ENCODE assay signal across 1 cellular context in the genomic region with DNA sequence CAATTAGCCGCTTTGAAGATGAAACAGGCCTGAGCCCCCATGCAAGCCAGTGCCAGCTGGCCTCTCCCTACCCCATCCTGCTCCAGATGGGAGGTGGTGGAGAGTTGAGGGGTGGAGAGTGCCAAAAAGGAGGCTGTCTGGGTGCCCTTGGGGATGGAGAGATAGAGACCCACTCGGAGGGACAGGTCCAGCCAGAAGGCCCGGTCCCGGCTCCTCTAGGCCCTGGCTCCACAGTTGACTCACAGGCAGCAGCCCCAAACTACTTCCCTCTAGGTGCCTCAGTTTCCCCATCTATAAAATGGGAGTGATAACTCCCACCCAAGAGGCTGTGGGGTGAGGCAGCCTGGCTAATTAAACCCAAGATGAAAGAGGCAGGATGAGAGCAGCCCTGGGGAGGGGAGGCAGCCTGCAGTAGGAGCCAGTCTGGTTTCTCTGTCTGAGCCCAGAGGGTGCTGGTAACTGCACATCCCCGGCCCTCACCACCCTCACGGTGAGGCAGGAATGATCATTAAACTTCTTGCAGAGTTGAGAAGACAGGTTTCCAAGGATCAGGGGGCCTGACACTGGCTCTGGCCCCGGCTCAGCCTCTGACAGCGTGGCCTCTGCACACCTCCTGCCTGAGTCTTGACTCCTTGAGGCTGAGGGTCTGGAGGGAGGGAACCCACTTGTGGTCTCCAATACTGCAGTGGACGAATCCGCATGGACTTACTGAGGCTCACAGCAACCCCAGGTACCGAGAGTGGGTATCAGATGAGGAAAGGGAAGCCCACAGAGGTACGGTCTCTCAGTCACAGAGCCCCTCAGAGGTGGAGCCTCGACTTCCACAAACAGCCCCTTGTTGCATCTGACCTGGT.
TF ChIP-seq lines count a peak whose summit lies in the region.

No MANE protein-coding gene starts in this region.

TF ChIP-seq in H1, 55 proteins besides CTCF, POLR2A, EP300 and RAD21:
- TF ChIP-seq TAF7 (optimal IDR thresholded peaks at IDR 0.05; ENCODE audit: borderline replicate concordance, low read depth, low read length), result no peak
- no peak for TF ChIP-seq RNF2 (IDR thresholded peaks at IDR 0.05; ENCODE audit: borderline replicate concordance, low read depth, low read length, missing control alignments, poor library complexity, severe bottlenecking)
- TF ChIP-seq, protein P1, sequence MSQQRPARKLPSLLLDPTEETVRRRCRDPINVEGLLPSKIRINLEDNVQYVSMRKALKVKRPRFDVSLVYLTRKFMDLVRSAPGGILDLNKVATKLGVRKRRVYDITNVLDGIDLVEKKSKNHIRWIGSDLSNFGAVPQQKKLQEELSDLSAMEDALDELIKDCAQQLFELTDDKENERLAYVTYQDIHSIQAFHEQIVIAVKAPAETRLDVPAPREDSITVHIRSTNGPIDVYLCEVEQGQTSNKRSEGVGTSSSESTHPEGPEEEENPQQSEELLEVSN (IDR thresholded peaks at IDR 0.05), result no peak
- no peak for TF ChIP-seq HDAC6 (IDR thresholded peaks at IDR 0.05; ENCODE audit: low read depth, low read length)
- no peak for TF ChIP-seq KDM5A (IDR thresholded peaks at IDR 0.05; ENCODE audit: low read length)
- TF ChIP-seq CREB1 (IDR thresholded peaks at IDR 0.05), result no peak
- TF ChIP-seq RFX5 (IDR thresholded peaks at IDR 0.05; ENCODE audit: borderline replicate concordance, low read depth, low read length), result no peak
